In the genomic region with DNA sequence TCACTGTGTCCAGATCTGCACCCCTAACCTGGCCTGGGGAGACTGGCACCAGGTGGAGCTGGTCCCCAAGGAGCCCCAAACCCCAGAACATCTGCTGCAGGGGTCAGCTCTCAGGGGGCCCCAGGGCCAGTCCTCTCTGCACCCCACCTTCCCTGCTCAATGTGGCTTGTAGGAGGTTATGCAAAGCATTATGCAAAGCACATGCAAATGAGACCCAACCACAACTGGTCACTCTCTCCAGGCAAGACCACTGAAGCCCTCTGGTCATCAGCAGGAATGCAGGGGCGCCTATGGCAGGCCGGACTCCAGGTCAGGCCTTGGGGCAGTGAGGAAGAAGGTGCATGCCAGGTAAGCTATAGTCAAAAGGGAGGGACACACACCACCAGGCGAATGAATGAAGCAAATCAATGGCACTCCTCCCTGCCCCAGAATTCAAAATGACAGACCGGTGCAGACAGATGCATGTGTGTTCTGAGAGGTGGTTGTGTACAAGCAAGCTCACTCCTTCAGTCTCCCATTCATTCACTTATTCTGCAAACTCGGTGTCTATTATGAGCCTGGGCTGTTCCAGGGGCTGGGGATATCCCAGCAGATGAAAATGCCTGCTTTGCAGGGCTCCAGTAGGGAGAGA, we compare ENCODE assay signal across 18 cellular contexts. TPM values are rescaled to one million over a fixed set of nuclear protein-coding genes. Genes with fewer than 3 reads are reported as not detected.
"Had no signal": no experiment of that assay in that cellular context is flagged by ENCODE, and none has a peak within 500 bp of the region (broad histone marks: within the 10 kb centered on the region; RNA-seq: fewer than 3 reads in every experiment).

No MANE protein-coding gene starts in this region.

- H3K36me3 ChIP-seq: gastroesophageal sphincter, transverse colon had no signal

- H3K4me3 ChIP-seq: gastroesophageal sphincter, lung, transverse colon had no signal

- H3K4me1 ChIP-seq: gastroesophageal sphincter had no signal

- DNase-seq: activated CD4-positive, alpha-beta T cell treated with anti-CD3 and anti-CD28 coated beads, Interleukin-2, amount 50 U/mL, for 1 hour; activated CD4-positive, CD25-positive, alpha-beta regulatory T cell; activated CD8-positive, alpha-beta memory T cell treated with anti-CD3 and anti-CD28 coated beads for 24 hours; activated naive CD4-positive, alpha-beta T cell treated with anti-CD3 and anti-CD28 coated beads for 36 hours; left cardiac atrium; midbrain; occipital lobe; small intestine; stimulated activated CD4-positive, alpha-beta T cell treated with anti-CD3 and anti-CD28 coated beads, Interleukin-4, amount 100 ng/mL, for 4 hours; stimulated activated CD8-positive, alpha-beta memory T cell treated with anti-CD3 and anti-CD28 coated beads, Interleukin-4, amount 100 ng/mL, for 48 hours; stimulated activated naive CD8-positive, alpha-beta T cell treated with anti-CD3 and anti-CD28 coated beads, Interleukin-15, Interleukin-2, amounts not matched to agents 100 U/mL and 50 U/mL, for 24 hours; transverse colon had no signal

- H3K9me3 Mint-ChIP-seq: activated naive CD4-positive, alpha-beta T cell treated with anti-CD3 and anti-CD28 coated beads for 36 hours; T-helper 2 cell treated with Interferon-gamma antibody and Interleukin-4, amounts not matched to agents 5 μg/mL and 100 μg/mL, for 36 hours had no signal

- FAIRE-seq: small intestine had no signal

- H3K27ac Mint-ChIP-seq: activated naive CD4-positive, alpha-beta T cell treated with anti-CD3 and anti-CD28 coated beads for 36 hours; progenitor cell of endocrine pancreas; T-helper 2 cell treated with Interferon-gamma antibody and Interleukin-4, amounts not matched to agents 5 μg/mL and 100 μg/mL, for 36 hours had no signal

- ATAC-seq: gastroesophageal sphincter; stimulated activated naive CD8-positive, alpha-beta T cell treated with anti-CD3 and anti-CD28 coated beads, Interleukin-15, Interleukin-2, amounts not matched to agents 100 U/mL and 50 U/mL, for 24 hours had no signal

- H3K4me3 Mint-ChIP-seq: activated naive CD4-positive, alpha-beta T cell treated with anti-CD3 and anti-CD28 coated beads for 36 hours; T-helper 2 cell treated with Interferon-gamma antibody and Interleukin-4, amounts not matched to agents 5 μg/mL and 100 μg/mL, for 36 hours had no signal

- H3K27ac ChIP-seq: gastroesophageal sphincter, transverse colon had no signal

- H3K27me3 ChIP-seq: gastroesophageal sphincter, transverse colon had no signal

- H3K9me3 ChIP-seq: gastroesophageal sphincter, transverse colon had no signal

RNA-seq across cellular contexts. Expression of gene TMEM235, which starts 48.0 kb away (rescaled TPM):
- total RNA-seq: activated naive CD4-positive, alpha-beta T cell treated with anti-CD3 and anti-CD28 coated beads for 36 hours; epithelial cell of proximal tubule; gastroesophageal sphincter; left cardiac atrium; occipital lobe; progenitor cell of endocrine pancreas; right cardiac atrium; transverse colon had no signal
- polyA plus RNA-seq: right cardiac atrium, small intestine had no signal
